ENCODE assay signal across 7 cellular contexts in the genomic region with DNA sequence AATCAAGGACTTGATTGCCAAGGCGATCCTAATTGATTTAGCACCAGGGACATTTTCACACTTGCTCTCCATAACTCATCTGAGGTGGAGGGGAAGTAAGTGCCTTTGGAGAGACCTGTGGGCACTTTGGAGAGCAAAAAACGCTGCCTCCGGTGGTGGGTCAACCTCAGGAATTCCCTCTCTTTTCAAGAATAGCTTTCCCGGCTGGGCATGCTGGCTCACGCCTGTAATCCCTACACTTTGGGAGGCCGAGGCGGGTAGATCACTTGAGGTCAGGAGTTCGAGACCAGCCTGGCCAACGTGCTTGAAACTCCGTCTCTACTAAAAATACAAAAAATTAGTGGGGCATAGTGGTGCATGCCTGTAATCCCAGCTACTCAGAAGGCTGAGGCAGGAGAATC. TPM values are rescaled to one million over a fixed set of nuclear protein-coding genes. Genes with fewer than 3 reads are reported as not detected.
DNase-seq lines count a peak whose midpoint lies in the region.

No MANE protein-coding gene starts in this region.

- H3K9ac ChIP-seq in skeletal muscle tissue (ENCODE audit: low read depth in 1 of 3, low read length in 3 of 3) = peak overlapping the region in 2 of 3 donors; percentile 67 to 72

- peak; percentile 46 for DNase-seq in H7
- DNase-seq in SJCRH30 = peak; percentile 27 to 40
- no peak for DNase-seq in epithelial cell of prostate (ENCODE audit: low read depth, low spot score)
- DNase-seq in foreskin melanocyte = no peak
- no peak for DNase-seq in activated effector memory CD4-positive, alpha-beta T cell treated with anti-CD3 and anti-CD28 coated beads, Interleukin-2, amount 50 U/mL, for 16 hours
- DNase-seq in activated CD4-positive, CD25-positive, alpha-beta regulatory T cell (lab: John Stamatoyannopoulos, UW) = no peak

- H3K4me1 ChIP-seq in SJCRH30 (peaks cover 10% of the 10 kb centered on the region), skeletal muscle tissue (ENCODE audit: control insufficient read depth in 3 of 3, insufficient read depth in 3 of 3, low read length in 3 of 3) (peaks cover 29 to 49% (median 44%) of the 10 kb centered on the region in 3 donors)

- no peak overlapping the region for H3K4me3 ChIP-seq in H7 (ENCODE audit: insufficient read depth, low read depth, low read length)
- H3K4me3 ChIP-seq in SJCRH30 = peak overlapping the region; percentile 57
- H3K4me3 ChIP-seq in skeletal muscle tissue (ENCODE audit: low read length in 3 of 3) = peak overlapping the region in 1 of 3 donors; percentile 38

- no peaks in the 10 kb centered on the region for H3K36me3 ChIP-seq in H7 (replicated peaks; ENCODE audit: control insufficient read depth, insufficient read depth, low read length)
- no peaks in the 10 kb centered on the region for H3K36me3 ChIP-seq in SJCRH30
- H3K36me3 ChIP-seq in skeletal muscle tissue (ENCODE audit: control insufficient read depth in 3 of 3, insufficient read depth in 3 of 3, low read length in 3 of 3) = no peaks in the 10 kb centered on the region

- H3K27ac ChIP-seq in SJCRH30 = peak overlapping the region; percentile 61
- H3K27ac ChIP-seq in epithelial cell of prostate = peak overlapping the region; percentile 89
- peak overlapping the region; percentile 86 for H3K27ac ChIP-seq in skeletal muscle tissue (ENCODE audit: low read depth, low read length)

- peaks cover 10% of the 10 kb centered on the region; the same call in 1 of the 2 replicates for H3K27me3 ChIP-seq in H7 (ENCODE audit: control insufficient read depth, insufficient read depth, low read length)
- no peaks in the 10 kb centered on the region for H3K27me3 ChIP-seq in SJCRH30
- H3K27me3 ChIP-seq in skeletal muscle tissue (ENCODE audit: control insufficient read depth in 3 of 3, insufficient read depth in 3 of 3, low read length in 3 of 3) = peaks cover 0 to 8% (median 0%) of the 10 kb centered on the region in 3 donors

- H3K9me3 ChIP-seq in SJCRH30 (replicated peaks) (no peaks in the 10 kb centered on the region), skeletal muscle tissue (ENCODE audit: control insufficient read depth in 3 of 3, low read length in 3 of 3) (no peaks in the 10 kb centered on the region)

RNA-seq across cellular contexts. Expression of gene PRPS1, which starts 49.2 kb away (rescaled TPM):
- total RNA-seq in H7 (2014; rRNA removed; shearing (Covaris generic)) = 231 and 248 TPM in 2 replicates
- 68.5 and 69.7 TPM in 2 replicates for total RNA-seq in SJCRH30 (2014; rRNA removed; shearing (Covaris generic))
- 23.0 TPM for total RNA-seq in skeletal muscle tissue

Comparison
In these comparisons a context has a peak if more than half of its experiments do, and no peak if none do; other contexts are left out.
1. DNase-seq: peak in H7 (single experiment) and SJCRH30 (2 of 2); none in epithelial cell of prostate (single experiment), foreskin melanocyte (single experiment), activated effector memory CD4-positive, alpha-beta T cell treated with anti-CD3 and anti-CD28 coated beads, Interleukin-2, amount 50 U/mL, for 16 hours (single experiment) and activated CD4-positive, CD25-positive, alpha-beta regulatory T cell (0 of 4).
2. Peak in every context shown above with its lines, with median percentiles within 50 percentile points of each other: H3K27ac ChIP-seq.